In the genomic region with DNA sequence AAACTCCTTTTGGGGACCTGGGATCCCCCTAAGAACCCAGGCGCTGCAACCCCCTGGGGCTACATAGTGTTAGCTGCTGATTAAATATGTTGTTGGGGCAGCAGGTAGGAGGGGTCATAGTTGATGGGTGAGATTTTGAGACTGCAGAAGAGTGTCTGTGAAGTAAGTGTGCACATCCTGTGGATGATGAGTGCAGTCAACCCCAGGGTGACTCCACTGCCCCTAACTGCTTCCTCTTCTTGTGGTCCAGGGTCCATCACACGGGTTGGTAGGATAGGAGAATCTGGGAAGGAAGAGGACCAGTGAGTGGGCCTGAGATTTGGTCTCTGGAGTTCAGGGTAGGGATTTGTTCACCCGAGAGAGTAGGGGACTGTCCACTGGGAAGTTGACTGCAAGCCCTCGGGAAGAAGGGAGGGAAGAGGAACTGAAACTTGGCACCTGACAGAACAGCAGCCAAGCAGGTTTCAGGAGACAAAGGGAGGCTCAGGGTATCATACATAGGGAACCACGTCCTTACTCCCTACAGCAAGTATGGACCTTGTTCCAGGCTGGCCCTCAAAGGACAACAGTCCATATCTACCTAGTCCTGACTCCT, we compare ENCODE assay signal across 10 cellular contexts.
DNase-seq lines count a peak whose midpoint lies in the region; ATAC-seq and TF ChIP-seq lines count a peak whose summit lies in the region.
"Had no signal": no experiment of that assay in that cellular context is flagged by ENCODE, and none has a peak within 500 bp of the region (broad histone marks: within the 10 kb centered on the region; RNA-seq: fewer than 3 reads in every experiment).

No MANE protein-coding gene starts in this region.

- H3K4me3 ChIP-seq in SU-DHL-6 (ENCODE audit: insufficient read depth, low read length, poor library complexity, severe bottlenecking) (peak overlapping the region; percentile 51), fibroblast of pulmonary artery (replicated peaks; ENCODE audit: low read depth, low read length) (peak overlapping the region; percentile 54)

- DNase-seq in DMS53 (lab: John Stamatoyannopoulos, UW): peak; percentile 16
- no peak for DNase-seq in DMS53 treated with DMSO at 0.1 percent for 48 hours (lab: John Stamatoyannopoulos, UW; ENCODE audit: unreplicated experiment)
- DNase-seq in fibroblast of pulmonary artery (ENCODE audit: low read depth): no peak
- no peak for DNase-seq in stimulated activated effector memory CD8-positive, alpha-beta T cell treated with anti-CD3 and anti-CD28 coated beads, Interleukin-12 subunit alpha, Interleukin-12 subunit beta, amount 100 ng/mL, for 72 hours (ENCODE audit: low spot score in 2 of 2)
- DNase-seq in NCI-H2081 (lab: John Stamatoyannopoulos, UW): no peak
- DNase-seq: foreskin melanocyte had no signal

- no peak for ATAC-seq in stimulated activated effector memory CD8-positive, alpha-beta T cell treated with anti-CD3 and anti-CD28 coated beads, Interleukin-12 subunit alpha, Interleukin-12 subunit beta, amount 100 ng/mL, for 72 hours
- ATAC-seq in HG03442 (IDR thresholded peaks at IDR 0.05; ENCODE audit: unreplicated experiment) (no peak), GM19395 (IDR thresholded peaks at IDR 0.05; ENCODE audit: unreplicated experiment) (no peak)

- no peaks in the 10 kb centered on the region for H3K36me3 ChIP-seq in SU-DHL-6 (ENCODE audit: low read length)
- H3K36me3 ChIP-seq: WERI-Rb-1 had no signal

- peak overlapping the region; percentile 53 for H3K4me2 ChIP-seq in SU-DHL-6 (ENCODE audit: low read depth, low read length, poor library complexity, severe bottlenecking)

- peak overlapping the region; percentile 92 for H3K27ac Mint-ChIP-seq in stimulated activated effector memory CD8-positive, alpha-beta T cell treated with anti-CD3 and anti-CD28 coated beads, Interleukin-12 subunit alpha, Interleukin-12 subunit beta, amount 100 ng/mL, for 72 hours

- H3K9me2 ChIP-seq in SU-DHL-6 (replicated peaks; ENCODE audit: insufficient read depth, low read length): no peaks in the 10 kb centered on the region

- H3K27ac ChIP-seq in SU-DHL-6 (ENCODE audit: low read depth, low read length): peak overlapping the region; percentile 68
- H3K27ac ChIP-seq: WERI-Rb-1 had no signal

- TF ChIP-seq CTCF in SU-DHL-6 (IDR thresholded peaks at IDR 0.05; ENCODE audit: insufficient read depth, low read length, poor library complexity, severe bottlenecking): no peak
- TF ChIP-seq CTCF in fibroblast of pulmonary artery (IDR thresholded peaks at IDR 0.05; ENCODE audit: low read length, missing control alignments): no peak

- no peaks in the 10 kb centered on the region for H3K9me3 Mint-ChIP-seq in stimulated activated effector memory CD8-positive, alpha-beta T cell treated with anti-CD3 and anti-CD28 coated beads, Interleukin-12 subunit alpha, Interleukin-12 subunit beta, amount 100 ng/mL, for 72 hours

- no peaks in the 10 kb centered on the region for H3K9me3 ChIP-seq in SU-DHL-6 (ENCODE audit: insufficient read depth, low read length)

- peak overlapping the region; percentile 84 for H2AFZ ChIP-seq in SU-DHL-6 (ENCODE audit: low read depth, low read length, severe bottlenecking)

- peak overlapping the region; percentile 89 for H3K4me3 Mint-ChIP-seq in stimulated activated effector memory CD8-positive, alpha-beta T cell treated with anti-CD3 and anti-CD28 coated beads, Interleukin-12 subunit alpha, Interleukin-12 subunit beta, amount 100 ng/mL, for 72 hours

- H3K36me3 Mint-ChIP-seq in stimulated activated effector memory CD8-positive, alpha-beta T cell treated with anti-CD3 and anti-CD28 coated beads, Interleukin-12 subunit alpha, Interleukin-12 subunit beta, amount 100 ng/mL, for 72 hours: peaks cover 14% of the 10 kb centered on the region

- H3F3A ChIP-seq in SU-DHL-6 (ENCODE audit: insufficient read depth): peaks cover 12% of the 10 kb centered on the region

- H3K4me1 Mint-ChIP-seq in stimulated activated effector memory CD8-positive, alpha-beta T cell treated with anti-CD3 and anti-CD28 coated beads, Interleukin-12 subunit alpha, Interleukin-12 subunit beta, amount 100 ng/mL, for 72 hours: peaks cover 46% of the 10 kb centered on the region

- peak overlapping the region; percentile 62 for H3K9ac ChIP-seq in SU-DHL-6 (ENCODE audit: low read length)

- H4K20me1 ChIP-seq in SU-DHL-6 (ENCODE audit: low read depth, low read length): no peaks in the 10 kb centered on the region

- no peaks in the 10 kb centered on the region for H3K79me2 ChIP-seq in SU-DHL-6 (ENCODE audit: insufficient read depth, low read length)

- no peaks in the 10 kb centered on the region for H3K27me3 ChIP-seq in SU-DHL-6 (ENCODE audit: low read length)
